ENCODE assay signal across 8 cellular contexts in the genomic region with DNA sequence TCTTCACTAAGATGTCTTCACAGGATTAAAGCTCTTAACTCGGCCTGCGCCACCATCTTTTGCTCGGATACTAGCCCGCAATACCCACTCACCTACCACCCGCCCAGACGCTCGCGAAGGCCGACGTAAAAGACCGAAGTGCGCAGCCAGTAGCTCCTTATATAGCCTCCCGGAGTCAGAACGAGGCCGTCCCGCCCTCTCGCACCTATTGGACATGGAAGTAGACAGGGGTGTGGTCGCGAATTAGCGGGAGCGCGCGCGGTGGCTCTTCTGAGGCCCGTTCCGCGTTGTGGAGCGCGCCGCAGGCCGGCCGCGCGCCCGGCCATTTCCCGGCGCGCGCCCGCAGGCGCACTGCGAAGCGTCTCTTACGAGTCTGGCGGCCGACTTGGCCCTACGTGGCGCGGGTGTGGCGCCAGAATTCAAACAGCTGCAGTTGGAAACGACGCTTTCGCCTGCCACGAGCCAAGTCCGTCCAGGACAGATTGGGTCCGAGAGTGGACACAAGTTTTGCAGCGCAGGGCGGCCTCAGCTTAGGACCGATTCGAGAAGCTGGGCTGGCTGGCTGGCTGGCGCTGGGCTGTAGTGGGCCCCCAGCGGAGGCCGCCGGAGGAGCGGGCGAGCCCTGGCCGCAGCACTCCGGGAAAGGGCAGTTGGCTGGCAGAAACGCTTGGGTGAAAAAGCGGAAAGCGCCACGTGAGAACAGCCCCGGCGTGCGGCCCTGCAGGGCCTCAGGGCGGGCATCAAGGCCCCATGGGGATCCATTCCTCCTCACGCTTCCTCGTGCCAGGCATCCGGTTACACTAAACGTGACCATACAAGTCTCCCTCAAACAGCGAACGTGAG. TPM values are rescaled to one million over a fixed set of nuclear protein-coding genes. Genes with fewer than 3 reads are reported as not detected.
DNase-seq lines count a peak whose midpoint lies in the region; ATAC-seq, FAIRE-seq and TF ChIP-seq lines count a peak whose summit lies in the region.

No MANE protein-coding gene starts in this region.

- peak overlapping the region; percentile 75 for H3K4me3 ChIP-seq in AG04450 (ENCODE audit: low read depth, low read length)
- peak overlapping the region; percentile 100 for H3K4me3 ChIP-seq in WERI-Rb-1 (ENCODE audit: low read depth, low read length)
- H3K4me3 ChIP-seq in bronchial epithelial cell (ENCODE audit: low read depth, low read length): peak overlapping the region; percentile 81

- H3K9me3 Mint-ChIP-seq in immature natural killer cell: no peaks in the 10 kb centered on the region

- POLR2A ChIA-PET in AG04450 (lab: Yijun Ruan, JAX): interaction anchor here (0.5 to 5.8 kb wide), 35 partner anchors 9 to 1112 kb away, joined by 3 to 582 read pairs (median 7); a partner anchor contains a TSS

- H3K36me3 Mint-ChIP-seq in immature natural killer cell: peaks cover 0 to 4% (median 0%) of the 10 kb centered on the region in 3 donors

- H3K4me1 Mint-ChIP-seq in immature natural killer cell: peaks cover 48 to 60% of the 10 kb centered on the region in 2 donors

- peak overlapping the region; percentile 94 to 100 (median 98) for H3K27ac Mint-ChIP-seq in immature natural killer cell

- peak overlapping the region; percentile 93 to 100 (median 98) for H3K4me3 Mint-ChIP-seq in immature natural killer cell

- DNase-seq in AG04450 (ENCODE audit: low read depth, low spot score) (peak; percentile 97), NCI-H2196 (lab: John Stamatoyannopoulos, UW; ENCODE audit: unreplicated experiment) (peak; percentile 97), WERI-Rb-1 (peak; percentile 97), bronchial epithelial cell (ENCODE audit: low read depth) (peak; percentile 95), immature natural killer cell (peak; percentile 98 to 99 (median 99)), smooth muscle cell of the brain vasculature (ENCODE audit: low read depth, low spot score) (peak; percentile 98)

- peaks cover 36% of the 10 kb centered on the region for H3K36me3 ChIP-seq in WERI-Rb-1
- H3K36me3 ChIP-seq in bronchial epithelial cell (ENCODE audit: control insufficient read depth, insufficient read depth, low read length): no peaks in the 10 kb centered on the region

- H3K27me3 Mint-ChIP-seq in immature natural killer cell (ENCODE audit: low read depth in 3 of 3): peaks cover 5 to 11% (median 10%) of the 10 kb centered on the region in 3 donors

- ATAC-seq in GM18873 (IDR thresholded peaks at IDR 0.05; ENCODE audit: low FRiP score, unreplicated experiment) (peak; percentile 67), HG03135 (IDR thresholded peaks at IDR 0.05; ENCODE audit: unreplicated experiment) (peak; percentile 80)

- peak overlapping the region; percentile 97 for H3K27ac ChIP-seq in AG04450 (ENCODE audit: low read depth, low read length)
- peak overlapping the region; percentile 97 for H3K27ac ChIP-seq in WERI-Rb-1

- no peaks in the 10 kb centered on the region; the same call in 1 of the 2 replicates for H3K9me3 ChIP-seq in AG04450 (ENCODE audit: control insufficient read depth, insufficient read depth, low read length)
- H3K9me3 ChIP-seq in WERI-Rb-1 (ENCODE audit: severe bottlenecking): no peaks in the 10 kb centered on the region

- no peaks in the 10 kb centered on the region for H3K27me3 ChIP-seq in AG04450 (ENCODE audit: control insufficient read depth, insufficient read depth, low read length)
- H3K27me3 ChIP-seq in WERI-Rb-1 (ENCODE audit: insufficient read depth, low read depth, severe bottlenecking): no peaks in the 10 kb centered on the region
- no peaks in the 10 kb centered on the region for H3K27me3 ChIP-seq in bronchial epithelial cell (ENCODE audit: control insufficient read depth, insufficient read depth, low read length)

- FAIRE-seq in bronchial epithelial cell (lab: Jason Lieb, UNC): no peak

- TF ChIP-seq CTCF in AG04450 (IDR thresholded peaks at IDR 0.05; ENCODE audit: low read depth, low read length): 0 out of 2 replicates have a peak, but pooled peaks have one; percentile 8
- no peak for TF ChIP-seq CTCF in WERI-Rb-1 (IDR thresholded peaks at IDR 0.05; ENCODE audit: low read depth, low read length)
- TF ChIP-seq CTCF in bronchial epithelial cell (IDR thresholded peaks at IDR 0.05; ENCODE audit: insufficient read depth, low read length, severe bottlenecking): no peak

- CTCF ChIA-PET in AG04450 (lab: Charles Lee): interaction anchor here (1.3 to 1.5 kb wide), 3 partner anchors 34 to 142 kb away, joined by 6 to 8 read pairs (median 6); no protein-coding TSS in a partner anchor

RNA-seq across cellular contexts. Expression of a gene that starts 36.1 kb away (rescaled TPM):
- 38.5 and 40.4 TPM in 2 replicates for polyA plus RNA-seq in AG04450 (2011; rRNA removed)
- polyA minus RNA-seq in AG04450 (2011; rRNA and poly(A)+ RNA removed): 22.6 and 30.1 TPM in 2 replicates
- total RNA-seq in bronchial epithelial cell: 48.8 and 66.6 TPM in 2 replicates
- polyA plus RNA-seq in immature natural killer cell: 10 to 100 TPM; 39.1 to 83.6 (median 46.8) TPM

Comparison
In these comparisons a context has a peak if more than half of its experiments do, and no peak if none do; other contexts are left out.
1. Peak in every context shown above with its lines: DNase-seq, ATAC-seq, H3K4me3 ChIP-seq and H3K27ac ChIP-seq.